ENCODE assay signal across 11 cellular contexts in genomic region chr7:151233804-151234203, GRCh38. TPM values are rescaled to one million over a fixed set of nuclear protein-coding genes. Genes with fewer than 3 reads are reported as not detected.
DNase-seq lines count a peak whose midpoint lies in the region; ATAC-seq and TF ChIP-seq lines count a peak whose summit lies in the region.
"Had no signal": no experiment of that assay in that cellular context is flagged by ENCODE, and none has a peak within 500 bp of the region (broad histone marks: within the 10 kb centered on the region; RNA-seq: fewer than 3 reads in every experiment).

No MANE protein-coding gene starts in this region.

- DNase-seq in GM10266 (ENCODE audit: extremely low spot score) = peak; percentile 16
- DNase-seq in RWPE2 (ENCODE audit: low spot score) = no peak
- no peak for DNase-seq in esophagus squamous epithelium (lab: John Stamatoyannopoulos, UW)
- no peak for DNase-seq in testis
- no peak for DNase-seq in GOT3 (lab: John Stamatoyannopoulos, UW)
- no peak for DNase-seq in cerebellar cortex (ENCODE audit: low spot score)

- H3K9me3 ChIP-seq in RWPE2 (ENCODE audit: severe bottlenecking) (no peaks in the 10 kb centered on the region), esophagus squamous epithelium (no peaks in the 10 kb centered on the region), testis (no peaks in the 10 kb centered on the region)
- H3K9me3 ChIP-seq: tibial nerve had no signal

- H3K4me1 ChIP-seq in RWPE2 (ENCODE audit: insufficient read depth, poor library complexity, severe bottlenecking) (no peaks in the 10 kb centered on the region), esophagus squamous epithelium (peaks cover 16 to 37% (median 18%) of the 10 kb centered on the region in 3 donors), rectal smooth muscle tissue (ENCODE audit: control insufficient read depth, insufficient read depth, low read length) (peaks cover 10% of the 10 kb centered on the region), testis (peaks cover 15% of the 10 kb centered on the region)

- H3K27me3 ChIP-seq in RWPE2 (ENCODE audit: insufficient read depth, poor library complexity, severe bottlenecking) (no peaks in the 10 kb centered on the region), esophagus squamous epithelium (no peaks in the 10 kb centered on the region), rectal smooth muscle tissue (ENCODE audit: control insufficient read depth, insufficient read depth, low read length) (no peaks in the 10 kb centered on the region), testis (no peaks in the 10 kb centered on the region)
- H3K27me3 ChIP-seq: tibial nerve had no signal

- TF ChIP-seq POLR2A in esophagus squamous epithelium (IDR thresholded peaks at IDR 0.05) (no peak), testis (IDR thresholded peaks at IDR 0.05) (no peak)

- H3K4me3 ChIP-seq in RWPE2 (ENCODE audit: severe bottlenecking) (peak overlapping the region; percentile 88), esophagus squamous epithelium (peak overlapping the region in 3 of 4 donors; percentile 81 to 100 (median 91)), rectal smooth muscle tissue (ENCODE audit: low read length) (peak overlapping the region; percentile 79), testis (peak overlapping the region in 1 of 2 donors; percentile 99)

- ATAC-seq in RWPE2 (ENCODE audit: low read depth) = no peak
- no peak for ATAC-seq in activated CD4-positive, CD25-positive, alpha-beta regulatory T cell treated with anti-CD3 and anti-CD28 coated beads, Interleukin-2, amount 50 U/mL, for 24 hours

- intact Hi-C loops in esophagus squamous epithelium (cut with DNase I) (no loop called here), testis (cut with DNase I; ENCODE audit: low total_unique reads) (no loop called here)

- H3K27ac ChIP-seq in RWPE2 (ENCODE audit: poor library complexity, severe bottlenecking) (peak overlapping the region; percentile 61), esophagus squamous epithelium (peak overlapping the region in 1 of 4 donors; percentile 87), rectal smooth muscle tissue (ENCODE audit: low read depth, low read length) (no peak overlapping the region), testis (no peak overlapping the region)

- H3K9ac ChIP-seq in rectal smooth muscle tissue (ENCODE audit: low read length) = no peak overlapping the region

- H3K36me3 ChIP-seq in RWPE2 (ENCODE audit: low read depth) (peaks cover 41% of the 10 kb centered on the region), esophagus squamous epithelium (peaks cover 19 to 44% (median 28%) of the 10 kb centered on the region in 3 donors), rectal smooth muscle tissue (ENCODE audit: control insufficient read depth, insufficient read depth, low read length) (peaks cover 20% of the 10 kb centered on the region), testis (ENCODE audit: low read depth, missing control alignments) (no peaks in the 10 kb centered on the region)

- TF ChIP-seq CTCF in GM10266 (IDR thresholded peaks at IDR 0.05; ENCODE audit: control insufficient read depth, insufficient read depth, low read depth, missing control alignments) (no peak), RWPE2 (IDR thresholded peaks at IDR 0.05; ENCODE audit: poor library complexity, severe bottlenecking) (no peak), esophagus squamous epithelium (IDR thresholded peaks at IDR 0.05) (no peak), testis (IDR thresholded peaks at IDR 0.05) (no peak)

- WGBS in esophagus squamous epithelium, 2 donors = 67 to 93% methylated on average over 2 to 3 of the region's 9 CpGs
- WGBS in testis, 2 donors = 52 to 71% methylated on average over 5 to 9 of the region's 9 CpGs

RNA-seq across cellular contexts. Expression of gene CHPF2, which starts 1.5 kb away (rescaled TPM):
- total RNA-seq in esophagus squamous epithelium (10 to 100 TPM; 21.8 to 23.5 (median 22.3) TPM), testis (10 to 100 TPM; 66.5 to 70.5 TPM)
- polyA plus RNA-seq in testis (ENCODE audit: insufficient read depth, low read depth, low replicate concordance) = 22.6 TPM

RNA-seq across cellular contexts. Expression of gene ABCF2, which starts 6.8 kb away (rescaled TPM):
- total RNA-seq in esophagus squamous epithelium (10 to 100 TPM; 27.0 to 44.7 (median 40.5) TPM), testis (10 to 100 TPM; 44.4 to 49.4 TPM)
- 54.3 TPM for polyA plus RNA-seq in testis (ENCODE audit: insufficient read depth, low read depth, low replicate concordance)

RNA-seq across cellular contexts. Expression of gene SMARCD3, which starts 14.7 kb away (rescaled TPM):
- 10 to 100 TPM in 1 of 4 donors, 1 to 10 TPM in 3; 2.5 to 11.6 (median 6.3) TPM for total RNA-seq in esophagus squamous epithelium
- 100 to 1,000 TPM in 1 of 2 donors, 10 to 100 TPM in 1; 94.0 to 122 TPM for total RNA-seq in testis
- polyA plus RNA-seq in testis (ENCODE audit: insufficient read depth, low read depth, low replicate concordance) = 55.1 TPM

RNA-seq across cellular contexts. Expression of gene H2BK1, which starts 23.5 kb away (rescaled TPM):
- total RNA-seq in esophagus squamous epithelium (not detected), testis (not detected)
- not detected for polyA plus RNA-seq in testis (ENCODE audit: insufficient read depth, low read depth, low replicate concordance)
- total RNA-seq: activated CD8-positive, alpha-beta memory T cell treated with anti-CD3 and anti-CD28 coated beads for 36 hours; M059J; tibial nerve had no signal

RNA-seq across cellular contexts. Expression of gene ASB10, which starts 46.8 kb away (rescaled TPM):
- total RNA-seq in esophagus squamous epithelium (not detected), testis (under 1 TPM in 1 of 2 donors, not detected in 1; 0.39 TPM)
- 0.18 TPM for polyA plus RNA-seq in testis (ENCODE audit: insufficient read depth, low read depth, low replicate concordance)
- total RNA-seq: activated CD8-positive, alpha-beta memory T cell treated with anti-CD3 and anti-CD28 coated beads for 36 hours; M059J; tibial nerve had no signal

Comparison
In these comparisons a context has a peak if more than half of its experiments do, and no peak if none do; other contexts are left out.
1. RNA of gene SMARCD3, which starts 14.7 kb away (total RNA-seq): 94.0 to 122 TPM in testis; 2.5 to 11.6 TPM in esophagus squamous epithelium; every median in the first group is over 4 times any median in the second.